19 cellular contexts compared by ENCODE assay signal in the genomic region with DNA sequence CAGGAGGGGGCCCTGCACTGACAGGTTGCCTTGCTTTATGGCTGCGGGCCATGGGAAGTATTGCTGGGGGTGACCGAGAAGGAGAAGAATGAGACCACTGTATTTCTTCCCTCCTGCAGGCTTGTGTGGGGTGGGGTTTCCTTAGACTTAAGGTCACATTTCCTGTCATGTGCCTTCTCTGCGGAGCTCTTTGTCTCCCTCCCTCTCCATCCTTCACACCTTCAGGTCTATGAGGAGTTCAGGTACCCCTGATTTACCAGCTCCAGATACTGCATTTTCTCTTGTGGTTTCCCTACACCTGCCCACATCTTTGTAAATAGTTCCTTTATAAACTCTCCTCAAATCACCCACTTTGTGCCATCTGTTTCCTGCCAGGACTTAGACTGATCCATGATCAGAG. TPM values are rescaled to one million over a fixed set of nuclear protein-coding genes. Genes with fewer than 3 reads are reported as not detected.
A peak's percentile ranks its signal among the peaks of the same experiment; 100 is the strongest.
DNase-seq lines count a peak whose midpoint lies in the region; ATAC-seq and TF ChIP-seq lines count a peak whose summit lies in the region.
"Had no signal": no experiment of that assay in that cellular context is flagged by ENCODE, and none has a peak within 500 bp of the region (broad histone marks: within the 10 kb centered on the region; RNA-seq: fewer than 3 reads in every experiment).

No MANE protein-coding gene starts in this region.

- no peak for ATAC-seq in T-helper 17 cell
- ATAC-seq in gastrocnemius medialis = no peak
- ATAC-seq in GM18867 (IDR thresholded peaks at IDR 0.05; ENCODE audit: unreplicated experiment) = no peak

- intact Hi-C loops in CD14-positive monocyte (cut with micrococcal nuclease) (no loop called here), thyroid gland (cut with DNase I) (no loop called here), gastrocnemius medialis (cut with DNase I; ENCODE audit: low total_unique reads) (no loop called here)

- H3K4me3 ChIP-seq in thyroid gland (replicated peaks in 1 of 3) (no peak overlapping the region), gastrocnemius medialis (no peak overlapping the region)
- H3K4me3 ChIP-seq: left ventricle myocardium inferior, stomach had no signal

- H3K27ac Mint-ChIP-seq in CD14-positive monocyte = peak overlapping the region in 6 of 7 donors; percentile 21 to 88 (median 58)
- peak overlapping the region; percentile 82 for H3K27ac Mint-ChIP-seq in T-helper 17 cell
- H3K27ac Mint-ChIP-seq in endothelial cell (ENCODE audit: unreplicated experiment) = peak overlapping the region; percentile 61

- H3K4me1 Mint-ChIP-seq in CD14-positive monocyte (peaks cover 72% of the 10 kb centered on the region), T-helper 17 cell (peaks cover 37% of the 10 kb centered on the region), endothelial cell (ENCODE audit: unreplicated experiment) (peaks cover 12% of the 10 kb centered on the region)

- H3K27me3 ChIP-seq in thyroid gland (no peaks in the 10 kb centered on the region), gastrocnemius medialis (no peaks in the 10 kb centered on the region)
- H3K27me3 ChIP-seq: stomach had no signal

- TF ChIP-seq CTCF in CD14-positive monocyte (IDR thresholded peaks at IDR 0.05) (no peak), endothelial cell (IDR thresholded peaks at IDR 0.05; ENCODE audit: unreplicated experiment) (no peak), thyroid gland (IDR thresholded peaks at IDR 0.05) (no peak), gastrocnemius medialis (IDR thresholded peaks at IDR 0.05 in 4 of 5, conservative IDR thresholded peaks at IDR 0.05 in 1 of 5) (no peak), GM13977 (IDR thresholded peaks at IDR 0.05; ENCODE audit: extremely low read depth, insufficient read depth, missing control alignments) (no peak)

- H3K36me3 ChIP-seq in thyroid gland (no peaks in the 10 kb centered on the region), gastrocnemius medialis (no peaks in the 10 kb centered on the region)
- H3K36me3 ChIP-seq: left ventricle myocardium inferior, stomach had no signal

- H3K9me3 Mint-ChIP-seq in CD14-positive monocyte (no peaks in the 10 kb centered on the region), endothelial cell (ENCODE audit: unreplicated experiment) (no peaks in the 10 kb centered on the region)

- TF ChIP-seq POLR2A in thyroid gland (IDR thresholded peaks at IDR 0.05) = no peak
- no peak for TF ChIP-seq POLR2A in gastrocnemius medialis (IDR thresholded peaks at IDR 0.05)

- H3K4me1 ChIP-seq in thyroid gland (peaks cover 9 to 18% of the 10 kb centered on the region in 2 donors), gastrocnemius medialis (peaks cover 11 to 14% of the 10 kb centered on the region in 2 donors)

- H3K9me3 ChIP-seq in T-helper 17 cell (ENCODE audit: control insufficient read depth, low read length, poor library complexity, severe bottlenecking) (no peaks in the 10 kb centered on the region), thyroid gland (no peaks in the 10 kb centered on the region), gastrocnemius medialis (no peaks in the 10 kb centered on the region)
- H3K9me3 ChIP-seq: left ventricle myocardium inferior, stomach had no signal

- H3K27ac ChIP-seq in thyroid gland = no peak overlapping the region
- H3K27ac ChIP-seq in gastrocnemius medialis = no peak overlapping the region
- H3K27ac ChIP-seq: left ventricle myocardium inferior, stomach had no signal

- in situ Hi-C loops in gastrocnemius medialis (cut with MboI; ENCODE audit: low sequenced_read_pairs in 4 of 4) (loop anchor here in 2 of 4 donors (25.0 kb wide), 2 partner anchors 372 to 847 kb away; no protein-coding TSS in a partner anchor), GM13977 (cut with MboI; ENCODE audit: low pct_unique_long_range_greater_than_20kb, low sequenced_read_pairs, unreplicated experiment) (loop anchor here (25.0 kb wide), 1 partner anchor 422 kb away; a partner anchor contains a TSS)

- no peaks in the 10 kb centered on the region for H3K36me3 Mint-ChIP-seq in CD14-positive monocyte
- no peaks in the 10 kb centered on the region for H3K36me3 Mint-ChIP-seq in T-helper 17 cell (ENCODE audit: low read depth)
- no peaks in the 10 kb centered on the region for H3K36me3 Mint-ChIP-seq in endothelial cell (ENCODE audit: low read depth, unreplicated experiment)

- peaks cover 0 to 3% (median 0%) of the 10 kb centered on the region in 3 donors for H3K27me3 Mint-ChIP-seq in CD14-positive monocyte (ENCODE audit: low read depth in 3 of 3)
- no peaks in the 10 kb centered on the region for H3K27me3 Mint-ChIP-seq in T-helper 17 cell
- H3K27me3 Mint-ChIP-seq in endothelial cell (ENCODE audit: unreplicated experiment) = peaks cover 4% of the 10 kb centered on the region

- DNase-seq in CD14-positive monocyte (ENCODE audit: low spot score) (no peak), COLO829 (ENCODE audit: low spot score) (peak; percentile 85), T-helper 17 cell (no peak), endothelial cell (ENCODE audit: low spot score) (no peak), thyroid gland (no peak), gastrocnemius medialis (no peak), GM13977 (ENCODE audit: low spot score) (no peak)
- DNase-seq: activated CD4-positive, alpha-beta T cell treated with anti-CD3 and anti-CD28 coated beads for 4 hours; activated gamma-delta T cell; C1 segment of cervical spinal cord; effector CD4-positive, alpha-beta T cell; left ventricle myocardium inferior; NCI-H1930; posterior cingulate gyrus; small intestine; stomach had no signal

- H3K4me3 Mint-ChIP-seq in CD14-positive monocyte = peak overlapping the region in 1 of 2 donors; percentile 61
- H3K4me3 Mint-ChIP-seq in T-helper 17 cell = peak overlapping the region; percentile 70
- H3K4me3 Mint-ChIP-seq in endothelial cell (ENCODE audit: unreplicated experiment) = no peak overlapping the region

- WGBS in thyroid gland, 2 donors = 78 to 85% methylated on average over 3 of the region's 3 CpGs

RNA-seq across cellular contexts. Expression of a gene that starts 3.6 kb away (rescaled TPM):
- 10 to 100 TPM; 12.3 to 14.2 TPM for polyA plus RNA-seq in CD14-positive monocyte
- 10 to 100 TPM; 14.2 to 22.5 TPM for total RNA-seq in T-helper 17 cell
- total RNA-seq in endothelial cell (ENCODE audit: unreplicated experiment) = 16.9 TPM
- 10 to 100 TPM in 3 of 4 donors, 1 to 10 TPM in 1; 7.8 to 27.0 (median 18.8) TPM for total RNA-seq in thyroid gland
- 10 to 100 TPM in 3 of 4 donors, 1 to 10 TPM in 1; 6.1 to 40.6 (median 18.0) TPM for total RNA-seq in gastrocnemius medialis

RNA-seq across cellular contexts. Expression of a gene that starts 18.2 kb away (rescaled TPM):
- under 1 TPM; 0.09 to 0.14 TPM for polyA plus RNA-seq in CD14-positive monocyte
- total RNA-seq in T-helper 17 cell (1 to 10 TPM; 4.8 to 5.8 TPM), endothelial cell (ENCODE audit: unreplicated experiment) (20.9 TPM), thyroid gland (10 to 100 TPM in 1 of 4 donors, 1 to 10 TPM in 3; 6.0 to 12.7 (median 6.3) TPM), gastrocnemius medialis (1 to 10 TPM in 2 of 4 donors, under 1 TPM in 2; 0.51 to 7.3 (median 2.0) TPM)

RNA-seq across cellular contexts. Expression of a gene that starts 47.7 kb away (rescaled TPM):
- not detected for polyA plus RNA-seq in CD14-positive monocyte
- total RNA-seq in T-helper 17 cell = not detected
- not detected for total RNA-seq in endothelial cell (ENCODE audit: unreplicated experiment)
- total RNA-seq in thyroid gland = 1 to 10 TPM in 1 of 4 donors, not detected in 3; 4.0 TPM
- 1 to 10 TPM in 1 of 4 donors, under 1 TPM in 2, not detected in 1; 0.49 to 1.4 (median 0.61) TPM for total RNA-seq in gastrocnemius medialis
- total RNA-seq: left ventricle myocardium inferior, M059J, RPMI7951 had no signal
